ENCODE assay signal across 1 cellular context in genomic region chr15:97893988-97894387, GRCh38.
TF ChIP-seq lines count a peak whose summit lies in the region.

No MANE protein-coding gene starts in this region.

TF ChIP-seq in K562, 482 proteins besides CTCF, POLR2A, EP300 and RAD21 (continued from another document):
- TF ChIP-seq CHAMP1 (IDR thresholded peaks at IDR 0.05) (no peak), JUN (IDR thresholded peaks at IDR 0.05; ENCODE audit: borderline replicate concordance, low read depth, low read length) (no peak), JUN (CRISPR knock-in tag; IDR thresholded peaks at IDR 0.05; ENCODE audit: borderline replicate concordance) (no peak), SREBF1 (IDR thresholded peaks at IDR 0.05; ENCODE audit: borderline replicate concordance, low read depth, low read length) (no peak), GTF2A2 (tag; IDR thresholded peaks at IDR 0.05) (no peak), NR3C1 (CRISPR knock-in tag; IDR thresholded peaks at IDR 0.05) (no peak), CC2D1A (IDR thresholded peaks at IDR 0.05) (no peak), MEIS2 (IDR thresholded peaks at IDR 0.05; ENCODE audit: partially characterized antibody) (peak; percentile 21), NFE2 (IDR thresholded peaks at IDR 0.05; ENCODE audit: low read depth) (peak; percentile 70), MAFK (IDR thresholded peaks at IDR 0.05; ENCODE audit: low read length) (peak; percentile 76), ZNF277 (CRISPR knock-in tag; IDR thresholded peaks at IDR 0.05; ENCODE audit: borderline replicate concordance) (no peak), C11orf30 (IDR thresholded peaks at IDR 0.05; ENCODE audit: low read depth) (peak; percentile 93), BACH1 (tag; IDR thresholded peaks at IDR 0.05) (peak; percentile 52; the same call in 1 of the 2 replicates), ATF3 (IDR thresholded peaks at IDR 0.05) (peak; percentile 42), ATF3 (CRISPR knock-in tag; conservative IDR thresholded peaks at IDR 0.05) (no peak), ZNF57 (CRISPR knock-in tag; IDR thresholded peaks at IDR 0.05) (no peak), MAFG (tag; conservative IDR thresholded peaks at IDR 0.05) (peak; percentile 93), IFI16 (CRISPR knock-in tag; IDR thresholded peaks at IDR 0.05) (no peak), CBX5 (IDR thresholded peaks at IDR 0.05; ENCODE audit: borderline replicate concordance, low read depth) (no peak), ZNF316 (IDR thresholded peaks at IDR 0.05) (peak; percentile 97), MAFF (IDR thresholded peaks at IDR 0.05; ENCODE audit: low read length) (peak; percentile 79)
